Comparison of ENCODE assay signal across 12 cellular contexts in the genomic region with DNA sequence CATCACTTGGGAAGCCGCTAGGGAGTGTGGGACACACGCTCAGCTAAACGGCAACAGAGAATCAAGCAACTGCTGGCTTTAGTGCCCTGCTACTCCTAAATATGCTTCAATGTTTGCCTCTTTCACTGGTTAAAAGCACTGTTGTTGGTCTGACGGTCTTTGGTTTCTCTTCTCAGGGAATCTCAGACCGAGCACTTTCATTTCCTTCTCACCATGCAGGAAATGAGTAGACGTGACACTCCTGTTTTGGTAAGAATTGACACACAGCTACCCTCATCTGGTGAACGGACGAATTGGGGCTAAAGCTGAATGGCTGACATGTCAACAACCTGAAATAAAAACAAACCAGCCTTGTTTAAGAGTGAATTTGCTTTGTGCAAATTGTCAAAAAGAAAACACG. TPM values are rescaled to one million over a fixed set of nuclear protein-coding genes. Genes with fewer than 3 reads are reported as not detected.
DNase-seq lines count a peak whose midpoint lies in the region; FAIRE-seq and TF ChIP-seq lines count a peak whose summit lies in the region.
"Had no signal": no experiment of that assay in that cellular context is flagged by ENCODE, and none has a peak within 500 bp of the region (broad histone marks: within the 10 kb centered on the region; RNA-seq: fewer than 3 reads in every experiment).

No MANE protein-coding gene starts in this region.

- H3K27ac ChIP-seq in esophagus muscularis mucosa (replicated peaks in 1 of 4) = no peak overlapping the region
- no peak overlapping the region for H3K27ac ChIP-seq in skeletal muscle tissue (ENCODE audit: low read depth, low read length)
- no peak overlapping the region for H3K27ac ChIP-seq in small intestine (ENCODE audit: low read depth in 1 of 2, low read length in 1 of 2)
- H3K27ac ChIP-seq: upper lobe of left lung had no signal

- H3K9ac ChIP-seq in skeletal muscle tissue (ENCODE audit: low read depth in 1 of 3, low read length in 3 of 3) = peak overlapping the region in 2 of 3 donors; percentile 43 to 48

- H3K27me3 ChIP-seq in esophagus muscularis mucosa (peaks cover 0 to 40% (median 0%) of the 10 kb centered on the region in 4 donors), skeletal muscle tissue (ENCODE audit: control insufficient read depth in 3 of 3, insufficient read depth in 3 of 3, low read length in 3 of 3) (peaks cover 0 to 5% (median 0%) of the 10 kb centered on the region in 3 donors), small intestine (ENCODE audit: control insufficient read depth in 2 of 2, insufficient read depth in 2 of 2, low read length in 2 of 2) (no peaks in the 10 kb centered on the region)
- H3K27me3 ChIP-seq: upper lobe of left lung had no signal

- no peak for TF ChIP-seq POLR2A in esophagus muscularis mucosa (IDR thresholded peaks at IDR 0.05; ENCODE audit: low read depth)

- TF ChIP-seq CTCF in esophagus muscularis mucosa (IDR thresholded peaks at IDR 0.05) = no peak

- H3K4me3 ChIP-seq in esophagus muscularis mucosa (peak overlapping the region in 3 of 4 donors; percentile 5 to 25 (median 13)), skeletal muscle tissue (ENCODE audit: low read length in 3 of 3) (peak overlapping the region in 2 of 3 donors; percentile 31 to 67), small intestine (ENCODE audit: low read depth in 1 of 2, low read length in 2 of 2) (no peak overlapping the region)

- H3K36me3 ChIP-seq in esophagus muscularis mucosa (no peaks in the 10 kb centered on the region), skeletal muscle tissue (ENCODE audit: control insufficient read depth in 3 of 3, insufficient read depth in 3 of 3, low read length in 3 of 3) (no peaks in the 10 kb centered on the region), small intestine (ENCODE audit: control insufficient read depth in 2 of 2, insufficient read depth in 2 of 2, low read length in 2 of 2) (no peaks in the 10 kb centered on the region)
- H3K36me3 ChIP-seq: upper lobe of left lung had no signal

- H3K4me1 ChIP-seq in esophagus muscularis mucosa = no peaks in the 10 kb centered on the region
- peaks cover 0 to 3% (median 0%) of the 10 kb centered on the region in 3 donors for H3K4me1 ChIP-seq in skeletal muscle tissue (ENCODE audit: control insufficient read depth in 3 of 3, insufficient read depth in 3 of 3, low read length in 3 of 3)
- no peaks in the 10 kb centered on the region for H3K4me1 ChIP-seq in small intestine (ENCODE audit: control insufficient read depth in 2 of 2, insufficient read depth in 1 of 2, low read depth in 1 of 2, low read length in 1 of 2)
- H3K4me1 ChIP-seq: upper lobe of left lung had no signal

- H3K9me3 ChIP-seq in esophagus muscularis mucosa = peaks cover 0 to 13% (median 0%) of the 10 kb centered on the region in 4 donors
- H3K9me3 ChIP-seq in skeletal muscle tissue (ENCODE audit: control insufficient read depth in 3 of 3, low read length in 3 of 3) = peaks cover 0 to 2% (median 0%) of the 10 kb centered on the region in 3 donors
- no peaks in the 10 kb centered on the region for H3K9me3 ChIP-seq in small intestine (ENCODE audit: control insufficient read depth, low read depth)
- H3K9me3 ChIP-seq: upper lobe of left lung had no signal

- DNase-seq in activated CD4-positive, alpha-beta T cell treated with anti-CD3 and anti-CD28 coated beads for 48 hours = peak; percentile 5
- no peak for DNase-seq in activated CD4-positive, alpha-beta T cell treated with anti-CD3 and anti-CD28 coated beads, Interleukin-2, amount 50 U/mL, for 48 hours
- DNase-seq in NCI-H2029 treated with DMSO at 0.1 percent for 48 hours (lab: John Stamatoyannopoulos, UW) (peak; percentile 50), esophagus muscularis mucosa (ENCODE audit: extremely low spot score) (no peak), DMS153 treated with DMSO at 0.1 percent for 48 hours (lab: John Stamatoyannopoulos, UW; ENCODE audit: unreplicated experiment) (no peak), NCI-H1417 (lab: John Stamatoyannopoulos, UW) (no peak), small intestine (no peak)
- DNase-seq: ACHN, OCI-M1, upper lobe of left lung had no signal

- TF ChIP-seq EP300 in esophagus muscularis mucosa (IDR thresholded peaks at IDR 0.05) = no peak

- no peak for FAIRE-seq in small intestine (lab: Jason Lieb, UNC)
- FAIRE-seq: endometrium had no signal

- WGBS in esophagus muscularis mucosa = 43% methylated on average over 9 of the region's 9 CpGs
- 39 to 61% (median 47%) methylated on average over 9 of the region's 9 CpGs for WGBS in small intestine, 3 donors

- intact Hi-C loops in esophagus muscularis mucosa (cut with DNase I) = loop anchor here (10.0 kb wide), 1 partner anchor 465 kb away; no protein-coding TSS in a partner anchor

RNA-seq across cellular contexts. Expression of gene PIWIL1, which starts 57.5 kb away (rescaled TPM):
- total RNA-seq in esophagus muscularis mucosa (under 1 TPM in 1 of 4 donors, not detected in 3; under 0.01 TPM), skeletal muscle tissue (not detected)
- polyA plus RNA-seq in small intestine = not detected
- total RNA-seq: upper lobe of left lung had no signal

Comparison
In these comparisons a context has a peak if more than half of its experiments do, and no peak if none do; other contexts are left out.
1. DNase-seq: peak in activated CD4-positive, alpha-beta T cell treated with anti-CD3 and anti-CD28 coated beads for 48 hours (single experiment) and NCI-H2029 treated with DMSO at 0.1 percent for 48 hours (single experiment); none in activated CD4-positive, alpha-beta T cell treated with anti-CD3 and anti-CD28 coated beads, Interleukin-2, amount 50 U/mL, for 48 hours (0 of 2), esophagus muscularis mucosa (single experiment), DMS153 treated with DMSO at 0.1 percent for 48 hours (single experiment), NCI-H1417 (0 of 3) and small intestine (single experiment).
2. H3K4me3 ChIP-seq: peak in esophagus muscularis mucosa (3 of 4) and skeletal muscle tissue (2 of 3); none in small intestine (0 of 2).